Comparison of ENCODE assay signal across 8 cellular contexts in the genomic region with DNA sequence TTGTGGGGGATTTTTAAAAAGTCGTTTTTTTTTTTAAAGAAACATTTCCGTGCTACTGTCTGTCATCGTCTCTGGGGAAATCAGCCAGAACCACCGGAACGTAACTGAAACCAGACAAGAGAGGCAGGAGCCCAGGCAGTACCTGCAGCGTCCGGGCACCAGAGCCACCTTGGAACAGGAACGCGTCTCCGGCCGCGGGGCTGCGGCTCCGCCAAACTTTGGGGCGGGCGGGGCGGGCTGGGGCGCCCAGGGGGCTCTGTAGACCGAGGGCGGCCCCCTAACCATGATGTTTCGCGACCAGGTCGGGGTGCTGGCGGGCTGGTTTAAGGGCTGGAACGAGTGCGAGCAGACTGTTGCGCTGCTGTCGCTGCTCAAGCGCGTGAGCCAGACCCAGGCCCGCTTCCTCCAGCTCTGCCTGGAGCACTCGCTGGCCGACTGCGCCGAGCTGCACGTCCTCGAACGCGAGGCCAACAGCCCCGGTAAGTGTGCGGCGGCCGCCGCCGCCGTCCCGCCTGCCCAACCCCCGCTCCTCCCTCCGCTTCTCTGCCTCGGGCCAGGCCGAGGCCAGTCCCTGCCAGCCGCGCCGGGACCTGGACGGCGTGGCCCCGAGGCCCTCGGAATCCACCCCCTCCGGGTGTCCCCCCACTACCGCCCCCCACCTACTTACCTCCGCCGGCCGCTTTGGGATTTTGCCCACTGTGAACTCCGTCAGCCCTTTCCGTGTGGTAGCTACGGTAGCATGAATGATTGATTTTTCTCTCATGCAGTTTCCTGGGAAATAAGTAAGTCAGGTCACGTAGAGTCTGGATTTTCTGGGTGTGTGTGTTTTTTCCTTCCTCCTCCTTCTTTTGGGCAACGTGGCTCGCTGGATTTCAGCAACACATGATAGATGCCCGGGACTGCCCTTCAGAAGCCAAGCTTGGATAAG. TPM values are rescaled to one million over a fixed set of nuclear protein-coding genes. Genes with fewer than 3 reads are reported as not detected.
DNase-seq lines count a peak whose midpoint lies in the region; ATAC-seq and TF ChIP-seq lines count a peak whose summit lies in the region.

No MANE protein-coding gene starts in this region.

- TF ChIP-seq CTCF in GM06990 (IDR thresholded peaks at IDR 0.05; ENCODE audit: insufficient read depth, low read length, poor library complexity, severe bottlenecking) (no peak), right lobe of liver (IDR thresholded peaks at IDR 0.05) (no peak)

- intact Hi-C loops in right lobe of liver (cut with DNase I), result loop anchor here (5.0 to 10.0 kb wide), 3 partner anchors 124 to 209 kb away; no protein-coding TSS in a partner anchor

- no peak for TF ChIP-seq POLR2A in right lobe of liver (IDR thresholded peaks at IDR 0.05)

- ATAC-seq in right lobe of liver (peak; percentile 7 to 35 (median 15)), GM18517 (IDR thresholded peaks at IDR 0.05; ENCODE audit: unreplicated experiment) (no peak), HG02981 (IDR thresholded peaks at IDR 0.05; ENCODE audit: unreplicated experiment) (no peak)

- H3K36me3 ChIP-seq in GM06990 (ENCODE audit: control insufficient read depth, insufficient read depth, low read length) (no peaks in the 10 kb centered on the region), duodenal mucosa (ENCODE audit: control insufficient read depth in 1 of 2, insufficient read depth in 2 of 2, low read length in 2 of 2) (no peaks in the 10 kb centered on the region), right lobe of liver (no peaks in the 10 kb centered on the region)

- DNase-seq in GM06990 (ENCODE audit: extremely low read depth, insufficient read length), result peak; percentile 65
- peak; percentile 56 for DNase-seq in LHCN-M2 (ENCODE audit: low read depth)
- peak; percentile 20 to 32 for DNase-seq in activated CD4-positive, alpha-beta T cell treated with anti-CD3 and anti-CD28 coated beads, Interleukin-2, amount 50 U/mL, for 24 hours (ENCODE audit: low read depth in 1 of 2, low spot score in 1 of 2)
- peak; percentile 64 to 75 (median 68) for DNase-seq in right lobe of liver
- DNase-seq in stimulated activated CD8-positive, alpha-beta memory T cell treated with anti-CD3 and anti-CD28 coated beads, Interleukin-12 subunit alpha, Interleukin-12 subunit beta, amount 100 ng/mL, for 4 hours (ENCODE audit: low read depth), result peak; percentile 1

- H3K4me3 ChIP-seq in GM06990 (replicated peaks; ENCODE audit: low read depth, low read length) (peak overlapping the region; percentile 63), duodenal mucosa (ENCODE audit: low read depth in 1 of 2, low read length in 2 of 2) (peak overlapping the region; percentile 74 to 81), right lobe of liver (peak overlapping the region; percentile 51 to 73 (median 66))

- H3K9me3 ChIP-seq in duodenal mucosa (ENCODE audit: control insufficient read depth in 1 of 2, low read length in 2 of 2), result peaks cover 4 to 5% of the 10 kb centered on the region in 2 donors
- H3K9me3 ChIP-seq in right lobe of liver, result peaks cover 0 to 5% (median 0%) of the 10 kb centered on the region in 4 donors

- peak overlapping the region; percentile 73 to 76 for H3K9ac ChIP-seq in duodenal mucosa (ENCODE audit: low read depth in 1 of 2, low read length in 2 of 2)

- under 1% methylated on average over 15 of the region's 70 CpGs for WGBS in right lobe of liver (ENCODE audit: insufficient coverage, low coverage, low lambda C conversion rate, missing lambda C conversion rate)

- H3K27me3 ChIP-seq in GM06990 (replicated peaks; ENCODE audit: control insufficient read depth, insufficient read depth, low read length) (no peaks in the 10 kb centered on the region), duodenal mucosa (ENCODE audit: control insufficient read depth in 1 of 2, insufficient read depth in 2 of 2, low read length in 2 of 2) (peaks cover 0 to 8% of the 10 kb centered on the region in 2 donors), right lobe of liver (no peaks in the 10 kb centered on the region)

- peak overlapping the region; percentile 98 for H3K27ac ChIP-seq in duodenal mucosa (ENCODE audit: low read depth, low read length)
- peak overlapping the region; percentile 96 to 99 (median 98) for H3K27ac ChIP-seq in right lobe of liver

- peaks cover 0 to 18% of the 10 kb centered on the region in 2 donors for H3K4me1 ChIP-seq in duodenal mucosa (ENCODE audit: control insufficient read depth in 1 of 2, insufficient read depth in 2 of 2, low read length in 2 of 2)
- H3K4me1 ChIP-seq in right lobe of liver, result peaks cover 0 to 17% (median 0%) of the 10 kb centered on the region in 4 donors

RNA-seq across cellular contexts. Expression of gene SAMD4A, which starts 1.0 kb away (rescaled TPM):
- 9.2 and 12.3 TPM in 2 replicates for total RNA-seq in LHCN-M2 (2014; rRNA removed)
- 8.9 TPM for polyA plus RNA-seq in LHCN-M2 (2012)
- 10 to 100 TPM; 16.7 to 31.9 (median 21.1) TPM for total RNA-seq in right lobe of liver

RNA-seq across cellular contexts. Expression of gene CGRRF1, which starts 58.2 kb away (rescaled TPM):
- total RNA-seq in LHCN-M2 (2014; rRNA removed), result 9.3 and 14.5 TPM in 2 replicates
- 10.8 TPM for polyA plus RNA-seq in LHCN-M2 (2012)
- 1 to 10 TPM; 5.4 to 8.2 (median 6.7) TPM for total RNA-seq in right lobe of liver

Comparison
In these comparisons a context has a peak if more than half of its experiments do, and no peak if none do; other contexts are left out.
1. DNase-seq: peak in every context shown above with its lines; median percentile 68 in right lobe of liver; 65 in GM06990; 56 in LHCN-M2; 26 in activated CD4-positive, alpha-beta T cell treated with anti-CD3 and anti-CD28 coated beads, Interleukin-2, amount 50 U/mL, for 24 hours; 1 in stimulated activated CD8-positive, alpha-beta memory T cell treated with anti-CD3 and anti-CD28 coated beads, Interleukin-12 subunit alpha, Interleukin-12 subunit beta, amount 100 ng/mL, for 4 hours.
2. ATAC-seq: peak in right lobe of liver (4 of 4); none in GM18517 (single experiment) and HG02981 (single experiment).
3. Peak in every context shown above with its lines, with median percentiles within 50 percentile points of each other: H3K4me3 ChIP-seq.